Comparison of ENCODE assay signal across 27 cellular contexts in the genomic region with DNA sequence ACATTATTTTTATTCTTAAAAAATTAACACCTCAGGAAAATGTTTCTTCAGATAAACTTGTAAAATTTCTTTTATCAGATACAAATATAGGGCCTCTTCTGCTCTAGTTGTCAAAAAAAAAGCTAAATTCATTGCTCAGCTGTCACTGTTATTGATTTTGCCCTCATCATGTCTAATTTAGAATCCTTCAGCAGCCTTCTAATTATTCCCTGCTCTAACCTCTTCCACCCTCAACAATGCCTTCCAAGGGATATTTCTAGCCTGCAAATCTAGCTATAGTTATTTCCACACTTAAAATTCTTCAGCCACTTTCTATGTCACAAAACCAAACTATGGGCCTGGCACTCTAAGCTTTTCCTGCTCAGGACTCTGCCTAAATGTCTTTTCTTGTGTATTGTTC. TPM values are rescaled to one million over a fixed set of nuclear protein-coding genes. Genes with fewer than 3 reads are reported as not detected.
"Had no signal": no experiment of that assay in that cellular context is flagged by ENCODE, and none has a peak within 500 bp of the region (broad histone marks: within the 10 kb centered on the region; RNA-seq: fewer than 3 reads in every experiment).

No MANE protein-coding gene starts in this region.

- H3K27me3 ChIP-seq: colonic mucosa, esophagus muscularis mucosa, foreskin keratinocyte, gastroesophageal sphincter, left lung, ovary, right lobe of liver, suprapubic skin, transverse colon, upper lobe of right lung, uterus had no signal

- H3K27ac ChIP-seq: colonic mucosa, esophagus muscularis mucosa, foreskin keratinocyte, gastroesophageal sphincter, heart right ventricle, left lung, ovary, right lobe of liver, suprapubic skin, transverse colon, upper lobe of right lung, uterus had no signal

- H3K4me2 ChIP-seq: smooth muscle cell had no signal

- H3K9me3 ChIP-seq: colonic mucosa, esophagus muscularis mucosa, left lung, ovary, right lobe of liver, suprapubic skin, transverse colon, upper lobe of right lung, uterus had no signal

- H3K4me3 ChIP-seq: colonic mucosa, esophagus muscularis mucosa, gastroesophageal sphincter, heart right ventricle, left lung, ovary, right lobe of liver, smooth muscle cell, suprapubic skin, transverse colon, upper lobe of right lung, uterus had no signal

- DNase-seq: colonic mucosa; effector memory CD4-positive, alpha-beta T cell; foreskin keratinocyte; heart right ventricle; hippocampal formation; left cardiac atrium; left lung; mesendoderm; naive thymus-derived CD8-positive, alpha-beta T cell; nephron progenitor cell; occipital lobe; ovary; right lobe of liver; stimulated activated CD4-positive, alpha-beta T cell treated with anti-CD3 and anti-CD28 coated beads, Interleukin-12 subunit alpha, Interleukin-12 subunit beta, amount 100 ng/mL, for 4 hours; stimulated activated CD4-positive, alpha-beta T cell treated with anti-CD3 and anti-CD28 coated beads, Interleukin-1b, Interleukin-23, amount 100 ng/mL, for 48 hours; stimulated activated CD4-positive, alpha-beta T cell treated with anti-CD3 and anti-CD28 coated beads, Interleukin-4, amount 100 ng/mL, for 1 hour; stimulated activated CD8-positive, alpha-beta memory T cell treated with anti-CD3 and anti-CD28 coated beads, Interleukin-4, amount 100 ng/mL, for 48 hours; stimulated activated naive CD4-positive, alpha-beta T cell; stimulated activated naive CD8-positive, alpha-beta T cell treated with anti-CD3 and anti-CD28 coated beads, Interleukin-15, amount 100 ng/mL, for 72 hours; transverse colon; upper lobe of right lung; uterus had no signal

- H3K36me3 ChIP-seq: colonic mucosa, esophagus muscularis mucosa, gastroesophageal sphincter, heart right ventricle, left lung, ovary, right lobe of liver, suprapubic skin, transverse colon, upper lobe of right lung, uterus had no signal

- FAIRE-seq: endothelial cell of umbilical vein had no signal

- ATAC-seq: foreskin keratinocyte; gastroesophageal sphincter; heart right ventricle; left cardiac atrium; left lung; naive thymus-derived CD8-positive, alpha-beta T cell; right lobe of liver; stimulated activated naive CD8-positive, alpha-beta T cell treated with anti-CD3 and anti-CD28 coated beads, Interleukin-15, amount 100 ng/mL, for 72 hours; upper lobe of right lung had no signal

- H3K4me1 ChIP-seq: colonic mucosa, esophagus muscularis mucosa, foreskin keratinocyte, gastroesophageal sphincter, right lobe of liver, suprapubic skin, transverse colon, upper lobe of right lung, uterus had no signal

RNA-seq across cellular contexts. Expression of gene PDE4B, which starts 25.2 kb away (rescaled TPM):
- total RNA-seq: foreskin keratinocyte had no signal
- polyA plus RNA-seq: foreskin keratinocyte had no signal
